ENCODE assay signal across 2 cellular contexts in the genomic region with DNA sequence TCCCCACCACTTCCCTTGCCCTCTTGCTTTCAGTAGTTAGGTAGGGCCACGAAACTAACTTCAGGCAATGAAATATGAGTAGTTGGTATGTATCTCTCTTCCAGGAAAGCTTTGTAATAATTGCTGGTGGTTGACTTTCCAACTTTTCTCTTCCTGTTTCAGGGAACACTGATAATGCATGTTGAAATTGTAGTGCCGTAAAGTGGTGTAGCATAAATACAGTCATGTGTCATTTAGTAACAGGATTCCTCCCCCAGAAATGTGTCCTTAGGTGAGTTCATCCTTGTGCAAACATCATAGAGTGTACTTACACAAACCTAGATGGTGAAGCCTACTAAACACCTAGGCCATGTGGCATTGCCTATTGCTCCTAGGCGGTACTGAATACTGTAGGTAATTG.
A peak's percentile ranks its signal among the peaks of the same experiment; 100 is the strongest.
TF ChIP-seq lines count a peak whose summit lies in the region.

No MANE protein-coding gene starts in this region.

TF ChIP-seq in liver, 16 proteins besides CTCF, POLR2A, EP300 and RAD21 (continued from another document):
- TF ChIP-seq, protein P1, sequence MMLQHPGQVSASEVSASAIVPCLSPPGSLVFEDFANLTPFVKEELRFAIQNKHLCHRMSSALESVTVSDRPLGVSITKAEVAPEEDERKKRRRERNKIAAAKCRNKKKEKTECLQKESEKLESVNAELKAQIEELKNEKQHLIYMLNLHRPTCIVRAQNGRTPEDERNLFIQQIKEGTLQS (IDR thresholded peaks at IDR 0.05), result peak; percentile 81
- TF ChIP-seq TAF1 (conservative IDR thresholded peaks at IDR 0.05) (peak; percentile 67), HNF4A (conservative IDR thresholded peaks at IDR 0.05) (peak; percentile 68 to 80), FOXA2 (IDR thresholded peaks at IDR 0.05) (peak; percentile 93), NR2F2 (IDR thresholded peaks at IDR 0.05) (peak; percentile 30), GABPA (IDR thresholded peaks at IDR 0.05 in 1 of 2, conservative IDR thresholded peaks at IDR 0.05 in 1 of 2) (peak in 1 of 2 donors; percentile 50), SP1 (IDR thresholded peaks at IDR 0.05) (peak; percentile 93), YY1 (IDR thresholded peaks at IDR 0.05) (peak; percentile 58), HNF4G (IDR thresholded peaks at IDR 0.05) (no peak), JUND (IDR thresholded peaks at IDR 0.05) (peak; percentile 63 to 83), RXRA (IDR thresholded peaks at IDR 0.05) (peak; percentile 97 to 98)
- TF ChIP-seq, protein P2, sequence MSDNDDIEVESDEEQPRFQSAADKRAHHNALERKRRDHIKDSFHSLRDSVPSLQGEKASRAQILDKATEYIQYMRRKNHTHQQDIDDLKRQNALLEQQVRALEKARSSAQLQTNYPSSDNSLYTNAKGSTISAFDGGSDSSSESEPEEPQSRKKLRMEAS (IDR thresholded peaks at IDR 0.05), result peak; percentile 95
- TF ChIP-seq, protein P3, sequence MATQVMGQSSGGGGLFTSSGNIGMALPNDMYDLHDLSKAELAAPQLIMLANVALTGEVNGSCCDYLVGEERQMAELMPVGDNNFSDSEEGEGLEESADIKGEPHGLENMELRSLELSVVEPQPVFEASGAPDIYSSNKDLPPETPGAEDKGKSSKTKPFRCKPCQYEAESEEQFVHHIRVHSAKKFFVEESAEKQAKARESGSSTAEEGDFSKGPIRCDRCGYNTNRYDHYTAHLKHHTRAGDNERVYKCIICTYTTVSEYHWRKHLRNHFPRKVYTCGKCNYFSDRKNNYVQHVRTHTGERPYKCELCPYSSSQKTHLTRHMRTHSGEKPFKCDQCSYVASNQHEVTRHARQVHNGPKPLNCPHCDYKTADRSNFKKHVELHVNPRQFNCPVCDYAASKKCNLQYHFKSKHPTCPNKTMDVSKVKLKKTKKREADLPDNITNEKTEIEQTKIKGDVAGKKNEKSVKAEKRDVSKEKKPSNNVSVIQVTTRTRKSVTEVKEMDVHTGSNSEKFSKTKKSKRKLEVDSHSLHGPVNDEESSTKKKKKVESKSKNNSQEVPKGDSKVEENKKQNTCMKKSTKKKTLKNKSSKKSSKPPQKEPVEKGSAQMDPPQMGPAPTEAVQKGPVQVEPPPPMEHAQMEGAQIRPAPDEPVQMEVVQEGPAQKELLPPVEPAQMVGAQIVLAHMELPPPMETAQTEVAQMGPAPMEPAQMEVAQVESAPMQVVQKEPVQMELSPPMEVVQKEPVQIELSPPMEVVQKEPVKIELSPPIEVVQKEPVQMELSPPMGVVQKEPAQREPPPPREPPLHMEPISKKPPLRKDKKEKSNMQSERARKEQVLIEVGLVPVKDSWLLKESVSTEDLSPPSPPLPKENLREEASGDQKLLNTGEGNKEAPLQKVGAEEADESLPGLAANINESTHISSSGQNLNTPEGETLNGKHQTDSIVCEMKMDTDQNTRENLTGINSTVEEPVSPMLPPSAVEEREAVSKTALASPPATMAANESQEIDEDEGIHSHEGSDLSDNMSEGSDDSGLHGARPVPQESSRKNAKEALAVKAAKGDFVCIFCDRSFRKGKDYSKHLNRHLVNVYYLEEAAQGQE (IDR thresholded peaks at IDR 0.05), result peak; percentile 77
TF ChIP-seq in liver: peak in this region for 15.

TF ChIP-seq in HepG2, 621 proteins besides CTCF, POLR2A, EP300 and RAD21:
- TF ChIP-seq, protein P4, sequence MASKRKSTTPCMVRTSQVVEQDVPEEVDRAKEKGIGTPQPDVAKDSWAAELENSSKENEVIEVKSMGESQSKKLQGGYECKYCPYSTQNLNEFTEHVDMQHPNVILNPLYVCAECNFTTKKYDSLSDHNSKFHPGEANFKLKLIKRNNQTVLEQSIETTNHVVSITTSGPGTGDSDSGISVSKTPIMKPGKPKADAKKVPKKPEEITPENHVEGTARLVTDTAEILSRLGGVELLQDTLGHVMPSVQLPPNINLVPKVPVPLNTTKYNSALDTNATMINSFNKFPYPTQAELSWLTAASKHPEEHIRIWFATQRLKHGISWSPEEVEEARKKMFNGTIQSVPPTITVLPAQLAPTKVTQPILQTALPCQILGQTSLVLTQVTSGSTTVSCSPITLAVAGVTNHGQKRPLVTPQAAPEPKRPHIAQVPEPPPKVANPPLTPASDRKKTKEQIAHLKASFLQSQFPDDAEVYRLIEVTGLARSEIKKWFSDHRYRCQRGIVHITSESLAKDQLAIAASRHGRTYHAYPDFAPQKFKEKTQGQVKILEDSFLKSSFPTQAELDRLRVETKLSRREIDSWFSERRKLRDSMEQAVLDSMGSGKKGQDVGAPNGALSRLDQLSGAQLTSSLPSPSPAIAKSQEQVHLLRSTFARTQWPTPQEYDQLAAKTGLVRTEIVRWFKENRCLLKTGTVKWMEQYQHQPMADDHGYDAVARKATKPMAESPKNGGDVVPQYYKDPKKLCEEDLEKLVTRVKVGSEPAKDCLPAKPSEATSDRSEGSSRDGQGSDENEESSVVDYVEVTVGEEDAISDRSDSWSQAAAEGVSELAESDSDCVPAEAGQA (IDR thresholded peaks at IDR 0.05; ENCODE audit: low read depth), result no peak
- TF ChIP-seq, protein P4 (CRISPR knock-in tag; IDR thresholded peaks at IDR 0.05; ENCODE audit: borderline replicate concordance), result no peak
- TF ChIP-seq ZNF619 (CRISPR knock-in tag; IDR thresholded peaks at IDR 0.05) (no peak), ZNF274 (CRISPR knock-in tag; IDR thresholded peaks at IDR 0.05) (no peak), PHF20 (CRISPR knock-in tag; IDR thresholded peaks at IDR 0.05) (no peak), ZSCAN31 (CRISPR knock-in tag; IDR thresholded peaks at IDR 0.05; ENCODE audit: low read depth) (no peak), ZNF367 (CRISPR knock-in tag; IDR thresholded peaks at IDR 0.05; ENCODE audit: borderline replicate concordance) (no peak), ZNF614 (CRISPR knock-in tag; IDR thresholded peaks at IDR 0.05; ENCODE audit: borderline replicate concordance) (no peak), MEIS2 (CRISPR knock-in tag; IDR thresholded peaks at IDR 0.05) (no peak), MAFF (IDR thresholded peaks at IDR 0.05; ENCODE audit: low read depth, low read length) (no peak), SMARCE1 (IDR thresholded peaks at IDR 0.05; ENCODE audit: borderline replicate concordance) (no peak), HES4 (CRISPR knock-in tag; IDR thresholded peaks at IDR 0.05; ENCODE audit: borderline replicate concordance) (no peak), HOXA9 (CRISPR knock-in tag; IDR thresholded peaks at IDR 0.05; ENCODE audit: borderline replicate concordance) (no peak), BRCA1 (CRISPR knock-in tag; IDR thresholded peaks at IDR 0.05) (no peak), SRSF9 (IDR thresholded peaks at IDR 0.05; ENCODE audit: borderline replicate concordance, insufficient read depth, low read depth, low read length, poor library complexity, severe bottlenecking) (no peak)
- TF ChIP-seq, protein P5, sequence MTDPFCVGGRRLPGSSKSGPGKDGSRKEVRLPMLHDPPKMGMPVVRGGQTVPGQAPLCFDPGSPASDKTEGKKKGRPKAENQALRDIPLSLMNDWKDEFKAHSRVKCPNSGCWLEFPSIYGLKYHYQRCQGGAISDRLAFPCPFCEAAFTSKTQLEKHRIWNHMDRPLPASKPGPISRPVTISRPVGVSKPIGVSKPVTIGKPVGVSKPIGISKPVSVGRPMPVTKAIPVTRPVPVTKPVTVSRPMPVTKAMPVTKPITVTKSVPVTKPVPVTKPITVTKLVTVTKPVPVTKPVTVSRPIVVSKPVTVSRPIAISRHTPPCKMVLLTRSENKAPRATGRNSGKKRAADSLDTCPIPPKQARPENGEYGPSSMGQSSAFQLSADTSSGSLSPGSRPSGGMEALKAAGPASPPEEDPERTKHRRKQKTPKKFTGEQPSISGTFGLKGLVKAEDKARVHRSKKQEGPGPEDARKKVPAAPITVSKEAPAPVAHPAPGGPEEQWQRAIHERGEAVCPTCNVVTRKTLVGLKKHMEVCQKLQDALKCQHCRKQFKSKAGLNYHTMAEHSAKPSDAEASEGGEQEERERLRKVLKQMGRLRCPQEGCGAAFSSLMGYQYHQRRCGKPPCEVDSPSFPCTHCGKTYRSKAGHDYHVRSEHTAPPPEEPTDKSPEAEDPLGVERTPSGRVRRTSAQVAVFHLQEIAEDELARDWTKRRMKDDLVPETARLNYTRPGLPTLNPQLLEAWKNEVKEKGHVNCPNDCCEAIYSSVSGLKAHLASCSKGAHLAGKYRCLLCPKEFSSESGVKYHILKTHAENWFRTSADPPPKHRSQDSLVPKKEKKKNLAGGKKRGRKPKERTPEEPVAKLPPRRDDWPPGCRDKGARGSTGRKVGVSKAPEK (CRISPR knock-in tag; IDR thresholded peaks at IDR 0.05; ENCODE audit: borderline replicate concordance), result no peak
- TF ChIP-seq, protein P6, sequence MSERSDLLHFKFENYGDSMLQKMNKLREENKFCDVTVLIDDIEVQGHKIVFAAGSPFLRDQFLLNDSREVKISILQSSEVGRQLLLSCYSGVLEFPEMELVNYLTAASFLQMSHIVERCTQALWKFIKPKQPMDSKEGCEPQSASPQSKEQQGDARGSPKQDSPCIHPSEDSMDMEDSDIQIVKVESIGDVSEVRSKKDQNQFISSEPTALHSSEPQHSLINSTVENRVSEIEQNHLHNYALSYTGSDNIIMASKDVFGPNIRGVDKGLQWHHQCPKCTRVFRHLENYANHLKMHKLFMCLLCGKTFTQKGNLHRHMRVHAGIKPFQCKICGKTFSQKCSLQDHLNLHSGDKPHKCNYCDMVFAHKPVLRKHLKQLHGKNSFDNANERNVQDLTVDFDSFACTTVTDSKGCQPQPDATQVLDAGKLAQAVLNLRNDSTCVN (CRISPR knock-in tag; IDR thresholded peaks at IDR 0.05; ENCODE audit: borderline replicate concordance), result no peak
